Comparison of ENCODE assay signal across 1 cellular context in the genomic region with DNA sequence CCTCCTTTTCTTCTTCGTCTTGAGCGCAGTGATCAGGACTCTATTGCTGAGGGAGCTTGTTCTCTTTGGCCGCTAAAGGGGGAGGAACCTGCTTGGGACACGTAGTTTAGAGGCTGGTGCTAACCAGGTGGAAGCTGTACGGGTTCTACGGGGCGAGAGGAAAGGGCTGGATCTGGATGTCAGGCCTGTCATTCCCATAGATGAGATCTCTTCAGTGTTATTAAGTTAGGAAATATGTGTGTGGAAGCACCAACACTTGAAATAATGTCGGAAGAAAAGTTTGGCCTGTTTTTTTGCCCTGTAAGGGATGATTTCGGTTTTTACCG.
TF ChIP-seq lines count a peak whose summit lies in the region.

No MANE protein-coding gene starts in this region.

TF ChIP-seq in HepG2, 621 proteins besides CTCF, POLR2A, EP300 and RAD21 (continued from another document):
- TF ChIP-seq, protein P1, sequence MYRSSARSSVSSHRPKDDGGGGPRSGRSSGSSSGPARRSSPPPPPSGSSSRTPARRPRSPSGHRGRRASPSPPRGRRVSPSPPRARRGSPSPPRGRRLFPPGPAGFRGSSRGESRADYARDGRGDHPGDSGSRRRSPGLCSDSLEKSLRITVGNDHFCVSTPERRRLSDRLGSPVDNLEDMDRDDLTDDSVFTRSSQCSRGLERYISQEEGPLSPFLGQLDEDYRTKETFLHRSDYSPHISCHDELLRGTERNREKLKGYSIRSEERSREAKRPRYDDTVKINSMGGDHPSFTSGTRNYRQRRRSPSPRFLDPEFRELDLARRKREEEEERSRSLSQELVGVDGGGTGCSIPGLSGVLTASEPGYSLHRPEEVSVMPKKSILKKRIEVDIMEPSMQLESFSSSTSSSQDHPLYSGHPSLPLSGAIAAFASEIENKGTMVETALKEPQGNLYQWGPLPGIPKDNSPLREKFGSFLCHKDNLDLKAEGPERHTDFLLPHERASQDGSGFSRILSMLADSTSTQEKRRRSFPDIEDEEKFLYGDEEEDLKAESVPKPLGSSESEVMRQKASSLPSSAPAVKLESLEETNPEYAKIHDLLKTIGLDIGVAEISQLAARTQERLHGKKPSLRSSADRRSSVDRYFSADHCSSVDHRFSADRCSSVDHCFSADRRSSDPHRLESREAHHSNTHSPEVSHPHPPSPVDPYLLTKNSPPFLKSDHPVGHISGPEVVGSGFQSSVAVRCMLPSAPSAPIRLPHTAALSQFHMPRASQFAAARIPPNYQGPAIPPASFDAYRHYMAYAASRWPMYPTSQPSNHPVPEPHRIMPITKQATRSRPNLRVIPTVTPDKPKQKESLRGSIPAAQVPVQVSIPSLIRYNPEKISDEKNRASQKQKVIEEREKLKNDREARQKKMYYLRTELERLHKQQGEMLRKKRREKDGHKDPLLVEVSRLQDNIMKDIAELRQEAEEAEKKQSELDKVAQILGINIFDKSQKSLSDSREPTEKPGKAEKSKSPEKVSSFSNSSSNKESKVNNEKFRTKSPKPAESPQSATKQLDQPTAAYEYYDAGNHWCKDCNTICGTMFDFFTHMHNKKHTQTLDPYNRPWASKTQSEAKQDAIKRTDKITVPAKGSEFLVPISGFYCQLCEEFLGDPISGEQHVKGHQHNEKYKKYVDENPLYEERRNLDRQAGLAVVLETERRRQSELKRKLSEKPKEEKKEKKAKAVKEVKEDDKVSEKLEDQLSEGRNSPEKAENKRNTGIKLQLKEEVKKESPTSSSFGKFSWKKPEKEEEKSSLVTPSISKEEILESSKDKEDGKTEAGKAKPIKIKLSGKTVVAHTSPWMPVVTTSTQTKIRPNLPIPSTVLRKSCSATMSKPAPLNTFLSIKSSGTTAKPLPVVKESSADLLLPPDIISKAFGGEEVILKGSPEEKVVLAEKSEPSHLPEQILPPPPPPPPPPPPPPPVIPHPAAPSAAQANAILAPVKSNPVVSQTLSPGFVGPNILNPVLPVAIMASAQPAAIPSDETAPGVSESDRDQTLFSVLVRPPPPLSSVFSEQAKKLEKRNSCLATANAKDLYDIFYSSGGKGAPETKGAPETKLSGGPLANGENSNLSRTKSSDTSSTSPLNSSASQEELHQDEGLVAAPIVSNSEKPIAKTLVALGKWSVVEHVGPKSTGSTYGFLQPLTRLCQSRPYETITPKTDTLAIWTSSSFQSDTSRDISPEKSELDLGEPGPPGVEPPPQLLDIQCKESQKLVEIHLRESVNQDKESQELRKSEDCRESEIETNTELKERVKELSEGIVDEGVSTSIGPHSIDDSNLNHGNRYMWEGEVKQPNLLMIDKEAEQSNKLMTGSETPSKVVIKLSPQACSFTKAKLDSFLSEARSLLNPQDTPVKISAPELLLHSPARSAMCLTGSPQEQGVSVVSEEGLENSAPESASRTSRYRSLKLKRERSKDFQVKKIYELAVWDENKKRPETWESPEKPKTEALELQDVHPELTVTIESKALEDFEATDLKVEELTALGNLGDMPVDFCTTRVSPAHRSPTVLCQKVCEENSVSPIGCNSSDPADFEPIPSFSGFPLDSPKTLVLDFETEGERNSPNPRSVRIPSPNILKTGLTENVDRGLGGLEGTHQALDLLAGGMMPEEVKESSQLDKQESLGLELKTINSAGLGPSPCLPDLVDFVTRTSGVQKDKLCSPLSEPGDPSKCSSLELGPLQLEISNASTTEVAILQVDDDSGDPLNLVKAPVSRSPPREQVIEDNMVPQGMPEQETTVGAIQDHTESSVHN (CRISPR knock-in tag; IDR thresholded peaks at IDR 0.05), result no peak
- TF ChIP-seq REPIN1 (CRISPR knock-in tag; IDR thresholded peaks at IDR 0.05; ENCODE audit: borderline replicate concordance, low read depth) (no peak), ATM (IDR thresholded peaks at IDR 0.05; ENCODE audit: borderline replicate concordance) (no peak), PAWR (CRISPR knock-in tag; IDR thresholded peaks at IDR 0.05; ENCODE audit: borderline replicate concordance) (no peak), ZNF709 (CRISPR knock-in tag; IDR thresholded peaks at IDR 0.05) (no peak), KLF13 (CRISPR knock-in tag; IDR thresholded peaks at IDR 0.05) (no peak), POGZ (CRISPR knock-in tag; IDR thresholded peaks at IDR 0.05) (no peak), TEAD3 (CRISPR knock-in tag; optimal IDR thresholded peaks at IDR 0.05; ENCODE audit: borderline replicate concordance) (no peak), HDAC1 (CRISPR knock-in tag; IDR thresholded peaks at IDR 0.05) (0 out of 2 replicates have a peak, but pooled peaks have one; percentile 36), ZSCAN25 (CRISPR knock-in tag; IDR thresholded peaks at IDR 0.05) (no peak), ZNF792 (CRISPR knock-in tag; IDR thresholded peaks at IDR 0.05) (no peak), ZNF546 (CRISPR knock-in tag; conservative IDR thresholded peaks at IDR 0.05) (no peak), POLR2AphosphoS5 (IDR thresholded peaks at IDR 0.05; ENCODE audit: low read depth, low read length) (no peak), TOE1 (CRISPR knock-in tag; IDR thresholded peaks at IDR 0.05) (no peak), PAF1 (CRISPR knock-in tag; IDR thresholded peaks at IDR 0.05) (no peak), RFX5 (IDR thresholded peaks at IDR 0.05; ENCODE audit: low read depth, low read length) (no peak), TCF7 (IDR thresholded peaks at IDR 0.05; ENCODE audit: low read depth) (no peak), ZMAT3 (CRISPR knock-in tag; conservative IDR thresholded peaks at IDR 0.05) (0 out of 2 replicates have a peak, but pooled peaks have one; percentile 4), ZFP36L2 (CRISPR knock-in tag; IDR thresholded peaks at IDR 0.05) (no peak), ZNF878 (CRISPR knock-in tag; IDR thresholded peaks at IDR 0.05) (no peak), HOXD1 (CRISPR knock-in tag; IDR thresholded peaks at IDR 0.05) (no peak), ZNF235 (CRISPR knock-in tag; IDR thresholded peaks at IDR 0.05; ENCODE audit: borderline replicate concordance) (no peak), ZNF775 (CRISPR knock-in tag; IDR thresholded peaks at IDR 0.05; ENCODE audit: borderline replicate concordance) (no peak), RBM39 (IDR thresholded peaks at IDR 0.05; ENCODE audit: low read depth, low read length, poor library complexity, severe bottlenecking) (no peak), CHD2 (IDR thresholded peaks at IDR 0.05; ENCODE audit: low read depth, low read length) (no peak), SP2 (CRISPR knock-in tag; IDR thresholded peaks at IDR 0.05) (no peak), ZNF121 (CRISPR knock-in tag; IDR thresholded peaks at IDR 0.05) (peak; percentile 86), ZNF205 (CRISPR knock-in tag; IDR thresholded peaks at IDR 0.05) (no peak), ZNF614 (CRISPR knock-in tag; IDR thresholded peaks at IDR 0.05; ENCODE audit: borderline replicate concordance) (no peak), ZNF101 (CRISPR knock-in tag; IDR thresholded peaks at IDR 0.05; ENCODE audit: borderline replicate concordance, low read depth) (no peak), ZSCAN21 (CRISPR knock-in tag; IDR thresholded peaks at IDR 0.05; ENCODE audit: borderline replicate concordance) (0 out of 2 replicates have a peak, but pooled peaks have one; percentile 11)
- TF ChIP-seq, protein P2, sequence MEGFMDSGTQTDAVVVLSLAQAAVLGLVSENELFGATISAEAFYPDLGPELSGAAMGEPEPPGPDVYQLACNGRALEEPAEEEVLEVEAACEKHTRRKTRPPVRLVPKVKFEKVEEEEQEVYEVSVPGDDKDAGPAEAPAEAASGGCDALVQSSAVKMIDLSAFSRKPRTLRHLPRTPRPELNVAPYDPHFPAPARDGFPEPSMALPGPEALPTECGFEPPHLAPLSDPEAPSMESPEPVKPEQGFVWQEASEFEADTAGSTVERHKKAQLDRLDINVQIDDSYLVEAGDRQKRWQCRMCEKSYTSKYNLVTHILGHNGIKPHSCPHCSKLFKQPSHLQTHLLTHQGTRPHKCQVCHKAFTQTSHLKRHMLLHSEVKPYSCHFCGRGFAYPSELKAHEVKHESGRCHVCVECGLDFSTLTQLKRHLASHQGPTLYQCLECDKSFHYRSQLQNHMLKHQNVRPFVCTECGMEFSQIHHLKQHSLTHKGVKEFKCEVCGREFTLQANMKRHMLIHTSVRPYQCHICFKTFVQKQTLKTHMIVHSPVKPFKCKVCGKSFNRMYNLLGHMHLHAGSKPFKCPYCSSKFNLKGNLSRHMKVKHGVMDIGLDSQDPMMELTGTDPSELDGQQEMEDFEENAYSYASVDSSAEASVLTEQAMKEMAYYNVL (CRISPR knock-in tag; IDR thresholded peaks at IDR 0.05; ENCODE audit: borderline replicate concordance), result no peak
- TF ChIP-seq, protein P3, sequence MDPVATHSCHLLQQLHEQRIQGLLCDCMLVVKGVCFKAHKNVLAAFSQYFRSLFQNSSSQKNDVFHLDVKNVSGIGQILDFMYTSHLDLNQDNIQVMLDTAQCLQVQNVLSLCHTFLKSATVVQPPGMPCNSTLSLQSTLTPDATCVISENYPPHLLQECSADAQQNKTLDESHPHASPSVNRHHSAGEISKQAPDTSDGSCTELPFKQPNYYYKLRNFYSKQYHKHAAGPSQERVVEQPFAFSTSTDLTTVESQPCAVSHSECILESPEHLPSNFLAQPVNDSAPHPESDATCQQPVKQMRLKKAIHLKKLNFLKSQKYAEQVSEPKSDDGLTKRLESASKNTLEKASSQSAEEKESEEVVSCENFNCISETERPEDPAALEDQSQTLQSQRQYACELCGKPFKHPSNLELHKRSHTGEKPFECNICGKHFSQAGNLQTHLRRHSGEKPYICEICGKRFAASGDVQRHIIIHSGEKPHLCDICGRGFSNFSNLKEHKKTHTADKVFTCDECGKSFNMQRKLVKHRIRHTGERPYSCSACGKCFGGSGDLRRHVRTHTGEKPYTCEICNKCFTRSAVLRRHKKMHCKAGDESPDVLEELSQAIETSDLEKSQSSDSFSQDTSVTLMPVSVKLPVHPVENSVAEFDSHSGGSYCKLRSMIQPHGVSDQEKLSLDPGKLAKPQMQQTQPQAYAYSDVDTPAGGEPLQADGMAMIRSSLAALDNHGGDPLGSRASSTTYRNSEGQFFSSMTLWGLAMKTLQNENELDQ (CRISPR knock-in tag; IDR thresholded peaks at IDR 0.05; ENCODE audit: borderline replicate concordance), result no peak
- TF ChIP-seq, protein P4, sequence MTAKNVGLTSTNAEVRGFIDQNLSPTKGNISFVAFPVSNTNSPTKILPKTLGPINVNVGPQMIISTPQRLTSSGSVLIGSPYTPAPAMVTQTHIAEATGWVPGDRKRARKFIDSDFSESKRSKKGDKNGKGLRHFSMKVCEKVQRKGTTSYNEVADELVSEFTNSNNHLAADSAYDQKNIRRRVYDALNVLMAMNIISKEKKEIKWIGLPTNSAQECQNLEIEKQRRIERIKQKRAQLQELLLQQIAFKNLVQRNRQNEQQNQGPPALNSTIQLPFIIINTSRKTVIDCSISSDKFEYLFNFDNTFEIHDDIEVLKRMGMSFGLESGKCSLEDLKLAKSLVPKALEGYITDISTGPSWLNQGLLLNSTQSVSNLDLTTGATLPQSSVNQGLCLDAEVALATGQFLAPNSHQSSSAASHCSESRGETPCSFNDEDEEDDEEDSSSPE (CRISPR knock-in tag; IDR thresholded peaks at IDR 0.05), result peak; percentile 11; the same call in 1 of the 2 replicates
- TF ChIP-seq, protein P5, sequence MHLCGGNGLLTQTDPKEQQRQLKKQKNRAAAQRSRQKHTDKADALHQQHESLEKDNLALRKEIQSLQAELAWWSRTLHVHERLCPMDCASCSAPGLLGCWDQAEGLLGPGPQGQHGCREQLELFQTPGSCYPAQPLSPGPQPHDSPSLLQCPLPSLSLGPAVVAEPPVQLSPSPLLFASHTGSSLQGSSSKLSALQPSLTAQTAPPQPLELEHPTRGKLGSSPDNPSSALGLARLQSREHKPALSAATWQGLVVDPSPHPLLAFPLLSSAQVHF (CRISPR knock-in tag; IDR thresholded peaks at IDR 0.05), result no peak
- TF ChIP-seq, protein P6, sequence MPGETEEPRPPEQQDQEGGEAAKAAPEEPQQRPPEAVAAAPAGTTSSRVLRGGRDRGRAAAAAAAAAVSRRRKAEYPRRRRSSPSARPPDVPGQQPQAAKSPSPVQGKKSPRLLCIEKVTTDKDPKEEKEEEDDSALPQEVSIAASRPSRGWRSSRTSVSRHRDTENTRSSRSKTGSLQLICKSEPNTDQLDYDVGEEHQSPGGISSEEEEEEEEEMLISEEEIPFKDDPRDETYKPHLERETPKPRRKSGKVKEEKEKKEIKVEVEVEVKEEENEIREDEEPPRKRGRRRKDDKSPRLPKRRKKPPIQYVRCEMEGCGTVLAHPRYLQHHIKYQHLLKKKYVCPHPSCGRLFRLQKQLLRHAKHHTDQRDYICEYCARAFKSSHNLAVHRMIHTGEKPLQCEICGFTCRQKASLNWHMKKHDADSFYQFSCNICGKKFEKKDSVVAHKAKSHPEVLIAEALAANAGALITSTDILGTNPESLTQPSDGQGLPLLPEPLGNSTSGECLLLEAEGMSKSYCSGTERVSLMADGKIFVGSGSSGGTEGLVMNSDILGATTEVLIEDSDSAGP (CRISPR knock-in tag; IDR thresholded peaks at IDR 0.05; ENCODE audit: borderline replicate concordance), result peak; percentile 90
- TF ChIP-seq, protein P7, sequence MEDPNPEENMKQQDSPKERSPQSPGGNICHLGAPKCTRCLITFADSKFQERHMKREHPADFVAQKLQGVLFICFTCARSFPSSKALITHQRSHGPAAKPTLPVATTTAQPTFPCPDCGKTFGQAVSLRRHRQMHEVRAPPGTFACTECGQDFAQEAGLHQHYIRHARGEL (CRISPR knock-in tag; IDR thresholded peaks at IDR 0.05), result no peak
